Comparison of ENCODE assay signal across 15 cellular contexts in the genomic region with DNA sequence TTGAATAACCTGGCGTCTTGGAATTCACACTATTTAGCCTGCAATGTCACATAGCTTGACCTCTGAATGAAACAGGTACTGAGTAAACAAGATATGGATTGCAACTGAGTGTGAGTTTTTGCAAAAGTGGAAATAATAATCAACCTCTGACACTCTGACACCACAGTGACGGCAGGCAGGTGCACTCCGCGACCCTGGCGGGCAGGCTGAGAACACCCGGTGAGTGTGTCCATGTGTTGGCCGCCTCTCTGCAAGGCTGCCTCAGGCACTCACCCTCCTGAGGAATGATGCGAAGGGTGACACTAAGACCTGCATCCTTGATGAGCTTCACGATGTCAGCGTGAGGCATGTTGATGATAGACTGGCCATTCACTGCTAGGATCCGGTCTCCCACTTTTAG.
DNase-seq lines count a peak whose midpoint lies in the region; ATAC-seq, FAIRE-seq and TF ChIP-seq lines count a peak whose summit lies in the region.
"Had no signal": no experiment of that assay in that cellular context is flagged by ENCODE, and none has a peak within 500 bp of the region (broad histone marks: within the 10 kb centered on the region; RNA-seq: fewer than 3 reads in every experiment).

No MANE protein-coding gene starts in this region.

- no peak overlapping the region for H2AK5ac ChIP-seq in mesendoderm (ENCODE audit: low read length)

- H3K9me3 ChIP-seq in A549 = no peaks in the 10 kb centered on the region
- H3K9me3 ChIP-seq: BLaER1, HAP-1 had no signal

- H3K27me3 Mint-ChIP-seq in Calu3 (ENCODE audit: unreplicated experiment) = peaks cover 17% of the 10 kb centered on the region
- H3K27me3 Mint-ChIP-seq in WTC11 (ENCODE audit: low read depth) = no peaks in the 10 kb centered on the region

- no peak overlapping the region for H4K5ac ChIP-seq in mesendoderm (ENCODE audit: low read length)

- no peak overlapping the region for H3K23ac ChIP-seq in mesendoderm (ENCODE audit: low read length)

- H3K9me3 Mint-ChIP-seq in Calu3 (ENCODE audit: low read depth, unreplicated experiment) = no peaks in the 10 kb centered on the region
- H3K9me3 Mint-ChIP-seq in WTC11 = no peaks in the 10 kb centered on the region
- H3K9me3 Mint-ChIP-seq in activated naive CD4-positive, alpha-beta T cell treated with anti-CD3 and anti-CD28 coated beads, Interleukin-2, amount 50 U/mL, for 72 hours = no peaks in the 10 kb centered on the region
- H3K9me3 Mint-ChIP-seq: CD14-positive monocyte, IgD-negative memory B cell had no signal

- H3K4me2 ChIP-seq in A549 = no peak overlapping the region
- H3K4me2 ChIP-seq in mesendoderm (ENCODE audit: low read length) = no peak overlapping the region
- H3K4me2 ChIP-seq: BLaER1 had no signal

- ATAC-seq in A549 (no peak), WTC11 (peak; percentile 39; the same call in 1 of the 2 replicates)
- ATAC-seq in activated naive CD4-positive, alpha-beta T cell treated with anti-CD3 and anti-CD28 coated beads, Interleukin-2, amount 50 U/mL, for 72 hours = no peak

- H3K18ac ChIP-seq in mesendoderm (ENCODE audit: low read length) = no peak overlapping the region

- no peak overlapping the region for H2BK120ac ChIP-seq in mesendoderm (ENCODE audit: low read depth, low read length)

- BruUV-seq in Calu3 (replicated peaks; lab: Mats Ljungman, UMichigan) = no TSS peak

- intact Hi-C loops in Calu3 (cut with micrococcal nuclease; ENCODE audit: unreplicated experiment) = no loop called here

- H3K79me1 ChIP-seq in mesendoderm (ENCODE audit: low read length) = no peaks in the 10 kb centered on the region

- H3K4me3 Mint-ChIP-seq in Calu3 (ENCODE audit: low read depth, unreplicated experiment) (no peak overlapping the region), WTC11 (no peak overlapping the region)
- H3K4me3 Mint-ChIP-seq: CD14-positive monocyte; CD4-positive, alpha-beta memory T cell; IgD-negative memory B cell had no signal

- no peaks in the 10 kb centered on the region for H3K4me1 ChIP-seq in A549
- no peaks in the 10 kb centered on the region for H3K4me1 ChIP-seq in mesendoderm (ENCODE audit: control insufficient read depth, low read depth, low read length)
- H3K4me1 ChIP-seq: BLaER1, HAP-1 had no signal

- TF ChIP-seq POLR2A in A549 (IDR thresholded peaks at IDR 0.05; ENCODE audit: low read length) = peak; percentile 21

- H3K9ac ChIP-seq in mesendoderm (ENCODE audit: low read length) = no peak overlapping the region
- H3K9ac ChIP-seq: BLaER1 had no signal

- H3K27ac ChIP-seq in A549 (no peak overlapping the region), mesendoderm (ENCODE audit: low read depth, low read length) (no peak overlapping the region)
- H3K27ac ChIP-seq: BLaER1, HL-60 had no signal

- H3K27me3 ChIP-seq in mesendoderm (ENCODE audit: insufficient read depth, low read length, poor library complexity) = no peaks in the 10 kb centered on the region
- H3K27me3 ChIP-seq: BLaER1 had no signal

- H3K4ac ChIP-seq in mesendoderm (ENCODE audit: low read depth, low read length) = no peak overlapping the region

- H3K27ac Mint-ChIP-seq in Calu3 (ENCODE audit: unreplicated experiment) (no peak overlapping the region), WTC11 (no peak overlapping the region)
- H3K27ac Mint-ChIP-seq in activated naive CD4-positive, alpha-beta T cell treated with anti-CD3 and anti-CD28 coated beads, Interleukin-2, amount 50 U/mL, for 72 hours = no peak overlapping the region
- H3K27ac Mint-ChIP-seq: CD14-positive monocyte; CD4-positive, alpha-beta memory T cell; IgD-negative memory B cell had no signal

- WGBS in A549 (ENCODE audit: missing lambda C conversion rate) = 42% methylated on average over 11 of the region's 11 CpGs
- no CpG with 5 or more reads among the region's 11 CpGs for WGBS in mesendoderm (ENCODE audit: extremely low coverage, insufficient coverage, low lambda C conversion rate)

- no peak overlapping the region for H2BK15ac ChIP-seq in mesendoderm (replicated peaks; ENCODE audit: low read depth)

- TF ChIP-seq EP300 in A549 (IDR thresholded peaks at IDR 0.05) = no peak

- TF ChIP-seq CTCF in A549 (IDR thresholded peaks at IDR 0.05) = no peak
- TF ChIP-seq CTCF in Calu3 (IDR thresholded peaks at IDR 0.05; ENCODE audit: unreplicated experiment) = peak; percentile 6
- no peak for TF ChIP-seq CTCF in WTC11 (IDR thresholded peaks at IDR 0.05)

- H3K36me3 Mint-ChIP-seq in Calu3 (ENCODE audit: insufficient read depth, unreplicated experiment) (no peaks in the 10 kb centered on the region), WTC11 (no peaks in the 10 kb centered on the region)
- H3K36me3 Mint-ChIP-seq in activated naive CD4-positive, alpha-beta T cell treated with anti-CD3 and anti-CD28 coated beads, Interleukin-2, amount 50 U/mL, for 72 hours = no peaks in the 10 kb centered on the region
- H3K36me3 Mint-ChIP-seq: CD14-positive monocyte; CD4-positive, alpha-beta memory T cell; IgD-negative memory B cell had no signal

- H3K4me3 ChIP-seq in A549 (no peak overlapping the region), mesendoderm (ENCODE audit: low read length) (no peak overlapping the region)
- H3K4me3 ChIP-seq: BLaER1, HAP-1 had no signal

- DNase-seq in A549 (ENCODE audit: low read depth in 1 of 2, low spot score in 1 of 2) = no peak
- DNase-seq in Calu3 = no peak
- no peak for DNase-seq in WTC11 (ENCODE audit: low spot score)
- peak; percentile 18 for DNase-seq in mesendoderm
- no peak for DNase-seq in activated naive CD4-positive, alpha-beta T cell treated with anti-CD3 and anti-CD28 coated beads, Interleukin-2, amount 50 U/mL, for 72 hours (ENCODE audit: low spot score in 2 of 2)
- DNase-seq in AG08396 (ENCODE audit: low spot score) = no peak
- DNase-seq in stimulated activated CD4-positive, alpha-beta T cell treated with anti-CD3 and anti-CD28 coated beads, Interleukin-4, amount 100 ng/mL, for 4 hours = no peak
- DNase-seq: CD4-positive, alpha-beta memory T cell; KG1 had no signal

- H3K56ac ChIP-seq in mesendoderm (ENCODE audit: low read length) = peak overlapping the region; percentile 11

- CTCF ChIA-PET in A549 (lab: Yijun Ruan, JAX) = interaction anchor here (0.6 to 1.7 kb wide), 10 partner anchors 8 to 335 kb away, joined by 3 to 5 read pairs (median 3); no protein-coding TSS in a partner anchor
- CTCF ChIA-PET in Calu3 (lab: Charles Lee) = no interaction called here
- CTCF ChIA-PET in WTC11 (lab: Charles Lee) = interaction anchor here (0.6 to 2.7 kb wide), 37 partner anchors 11 to 357 kb away, joined by 3 to 21 read pairs (median 5); no protein-coding TSS in a partner anchor

- H2BK5ac ChIP-seq in mesendoderm (ENCODE audit: low read length) = no peak overlapping the region

- H3K79me2 ChIP-seq in mesendoderm (ENCODE audit: control insufficient read depth, insufficient read depth, low read length) = no peaks in the 10 kb centered on the region

- POLR2A ChIA-PET in A549 (lab: Yijun Ruan, JAX) = interaction anchor here (0.6 kb wide), 1 partner anchor 125 kb away, joined by 4 read pairs; no protein-coding TSS in a partner anchor
- POLR2A ChIA-PET in WTC11 (lab: Charles Lee) = interaction anchor here (0.6 kb wide), 1 partner anchor 117 kb away, joined by 3 read pairs; no protein-coding TSS in a partner anchor

- no peak for TF ChIP-seq RAD21 in A549 (conservative IDR thresholded peaks at IDR 0.05 in 1 of 2, IDR thresholded peaks at IDR 0.05 in 1 of 2)

- H4K8ac ChIP-seq in mesendoderm (ENCODE audit: low read depth, low read length) = no peak overlapping the region

- H3K4me1 Mint-ChIP-seq in Calu3 (ENCODE audit: low read depth, unreplicated experiment) (no peaks in the 10 kb centered on the region), WTC11 (peaks cover 15% of the 10 kb centered on the region)
- H3K4me1 Mint-ChIP-seq: CD14-positive monocyte; CD4-positive, alpha-beta memory T cell; IgD-negative memory B cell had no signal

- FAIRE-seq in A549 (lab: Jason Lieb, UNC) = no peak
- FAIRE-seq: GM19239 had no signal

- no peaks in the 10 kb centered on the region for H3K36me3 ChIP-seq in mesendoderm (ENCODE audit: control insufficient read depth, insufficient read depth, low read length)
- H3K36me3 ChIP-seq: BLaER1, HAP-1 had no signal

TF ChIP-seq in A549, 52 proteins besides CTCF, POLR2A, EP300 and RAD21 (continues in another document):
- no peak for TF ChIP-seq RFX5 (IDR thresholded peaks at IDR 0.05)
- TF ChIP-seq, protein P1, sequence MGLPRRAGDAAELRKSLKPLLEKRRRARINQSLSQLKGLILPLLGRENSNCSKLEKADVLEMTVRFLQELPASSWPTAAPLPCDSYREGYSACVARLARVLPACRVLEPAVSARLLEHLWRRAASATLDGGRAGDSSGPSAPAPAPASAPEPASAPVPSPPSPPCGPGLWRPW (IDR thresholded peaks at IDR 0.05) = no peak
- no peak for TF ChIP-seq PBX3 (IDR thresholded peaks at IDR 0.05)
- TF ChIP-seq NFE2L2 (conservative IDR thresholded peaks at IDR 0.05; ENCODE audit: low read length) = no peak
- TF ChIP-seq EHF (CRISPR knock-in tag; IDR thresholded peaks at IDR 0.05) = no peak

TF ChIP-seq in WTC11, 78 proteins besides CTCF, POLR2A, EP300 and RAD21 (continues in another document):
- TF ChIP-seq NFE2L1 (CRISPR knock-in tag; IDR thresholded peaks at IDR 0.05) = no peak
- TF ChIP-seq, protein P2, sequence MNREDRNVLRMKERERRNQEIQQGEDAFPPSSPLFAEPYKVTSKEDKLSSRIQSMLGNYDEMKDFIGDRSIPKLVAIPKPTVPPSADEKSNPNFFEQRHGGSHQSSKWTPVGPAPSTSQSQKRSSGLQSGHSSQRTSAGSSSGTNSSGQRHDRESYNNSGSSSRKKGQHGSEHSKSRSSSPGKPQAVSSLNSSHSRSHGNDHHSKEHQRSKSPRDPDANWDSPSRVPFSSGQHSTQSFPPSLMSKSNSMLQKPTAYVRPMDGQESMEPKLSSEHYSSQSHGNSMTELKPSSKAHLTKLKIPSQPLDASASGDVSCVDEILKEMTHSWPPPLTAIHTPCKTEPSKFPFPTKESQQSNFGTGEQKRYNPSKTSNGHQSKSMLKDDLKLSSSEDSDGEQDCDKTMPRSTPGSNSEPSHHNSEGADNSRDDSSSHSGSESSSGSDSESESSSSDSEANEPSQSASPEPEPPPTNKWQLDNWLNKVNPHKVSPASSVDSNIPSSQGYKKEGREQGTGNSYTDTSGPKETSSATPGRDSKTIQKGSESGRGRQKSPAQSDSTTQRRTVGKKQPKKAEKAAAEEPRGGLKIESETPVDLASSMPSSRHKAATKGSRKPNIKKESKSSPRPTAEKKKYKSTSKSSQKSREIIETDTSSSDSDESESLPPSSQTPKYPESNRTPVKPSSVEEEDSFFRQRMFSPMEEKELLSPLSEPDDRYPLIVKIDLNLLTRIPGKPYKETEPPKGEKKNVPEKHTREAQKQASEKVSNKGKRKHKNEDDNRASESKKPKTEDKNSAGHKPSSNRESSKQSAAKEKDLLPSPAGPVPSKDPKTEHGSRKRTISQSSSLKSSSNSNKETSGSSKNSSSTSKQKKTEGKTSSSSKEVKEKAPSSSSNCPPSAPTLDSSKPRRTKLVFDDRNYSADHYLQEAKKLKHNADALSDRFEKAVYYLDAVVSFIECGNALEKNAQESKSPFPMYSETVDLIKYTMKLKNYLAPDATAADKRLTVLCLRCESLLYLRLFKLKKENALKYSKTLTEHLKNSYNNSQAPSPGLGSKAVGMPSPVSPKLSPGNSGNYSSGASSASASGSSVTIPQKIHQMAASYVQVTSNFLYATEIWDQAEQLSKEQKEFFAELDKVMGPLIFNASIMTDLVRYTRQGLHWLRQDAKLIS (CRISPR knock-in tag; IDR thresholded peaks at IDR 0.05; ENCODE audit: borderline replicate concordance) = no peak
- no peak for TF ChIP-seq JUN (CRISPR knock-in tag; IDR thresholded peaks at IDR 0.05)
